ENCODE assay signal across 19 cellular contexts in the genomic region with DNA sequence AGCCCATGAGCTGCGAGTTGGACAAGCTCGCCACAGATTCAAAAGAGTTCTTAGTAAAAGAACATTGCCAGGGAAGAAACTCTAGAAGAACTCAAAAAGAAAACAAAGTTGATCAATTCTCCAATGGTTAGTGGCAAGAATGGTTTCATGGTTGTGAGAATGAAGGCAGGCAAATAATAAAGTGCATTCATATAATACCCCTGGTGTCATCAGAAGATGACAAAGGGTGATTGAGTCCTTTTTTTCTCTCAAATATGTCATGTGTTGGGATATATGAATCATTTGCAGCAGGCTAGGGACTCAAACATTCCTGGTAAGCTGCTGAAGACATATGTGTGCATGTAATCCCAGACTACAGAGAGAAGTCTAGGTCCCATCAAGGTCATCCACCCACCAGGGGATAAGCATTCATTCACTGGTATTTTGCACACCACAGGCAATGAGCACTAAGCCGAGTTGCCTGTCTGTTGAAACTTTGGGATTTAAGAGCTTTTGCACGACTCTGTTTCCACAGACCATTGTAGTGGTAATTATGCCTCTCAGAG.
DNase-seq lines count a peak whose midpoint lies in the region; ATAC-seq and TF ChIP-seq lines count a peak whose summit lies in the region.
"Had no signal": no experiment of that assay in that cellular context is flagged by ENCODE, and none has a peak within 500 bp of the region (broad histone marks: within the 10 kb centered on the region; RNA-seq: fewer than 3 reads in every experiment).

No MANE protein-coding gene starts in this region.

- H3K4me3 ChIP-seq in smooth muscle cell (no peak overlapping the region), tibial artery (no peak overlapping the region)
- H3K4me3 ChIP-seq: SJCRH30 had no signal

- H3K9me3 ChIP-seq in smooth muscle cell (replicated peaks; ENCODE audit: low read depth), result no peaks in the 10 kb centered on the region
- no peaks in the 10 kb centered on the region for H3K9me3 ChIP-seq in tibial artery
- H3K9me3 ChIP-seq: SJCRH30 had no signal

- in situ Hi-C loops in SK-MEL-5 (cut with HindIII; ENCODE audit: low pct_unique_long_range_greater_than_20kb, low sequenced_read_pairs), result no loop called here

- no peaks in the 10 kb centered on the region for H3K79me2 ChIP-seq in smooth muscle cell (ENCODE audit: low read depth)

- DNase-seq in NCI-H82 (lab: John Stamatoyannopoulos, UW) (peak; percentile 3), NCI-H82 treated with DMSO at 0.1 percent for 48 hours (lab: John Stamatoyannopoulos, UW; ENCODE audit: unreplicated experiment) (no peak), SK-MEL-5 (ENCODE audit: low read depth, low spot score) (peak; percentile 78), iris pigment epithelial cell (ENCODE audit: low read depth) (peak; percentile 49), smooth muscle cell (lab: John Stamatoyannopoulos, UW; ENCODE audit: unreplicated experiment) (no peak), dedifferentiated amniotic fluid mesenchymal stem cell (ENCODE audit: extremely low spot score) (no peak), tibial artery (no peak)
- DNase-seq: AML-193; C1 segment of cervical spinal cord; CD8-positive, alpha-beta memory T cell; GF-D8; H7; NCI-H187; NK-92 treated with Interleukin-12 subunit alpha and Interleukin-12 subunit beta, amount 100 ng/mL, for 24 hours; SJCRH30 had no signal

- H3K4me2 ChIP-seq in smooth muscle cell, result peak overlapping the region; percentile 60
- H3K4me2 ChIP-seq: KMS-11 had no signal

- H3K4me1 ChIP-seq in smooth muscle cell (ENCODE audit: low read depth) (peaks cover 13% of the 10 kb centered on the region), tibial artery (peaks cover 0 to 15% (median 0%) of the 10 kb centered on the region in 4 donors)

- H4K20me1 ChIP-seq in smooth muscle cell (ENCODE audit: low read depth), result no peaks in the 10 kb centered on the region

- H3K36me3 ChIP-seq in smooth muscle cell (ENCODE audit: low read depth) (no peaks in the 10 kb centered on the region), tibial artery (no peaks in the 10 kb centered on the region)
- H3K36me3 ChIP-seq: SJCRH30 had no signal

- no peak for TF ChIP-seq CTCF in smooth muscle cell (IDR thresholded peaks at IDR 0.05; ENCODE audit: borderline replicate concordance, insufficient read depth, poor library complexity, severe bottlenecking)
- no peak for TF ChIP-seq CTCF in tibial artery (IDR thresholded peaks at IDR 0.05)

- no peak for ATAC-seq in HG02973 (IDR thresholded peaks at IDR 0.05; ENCODE audit: unreplicated experiment)
- ATAC-seq: Panc1 had no signal

- no peak overlapping the region for H2AFZ ChIP-seq in smooth muscle cell (ENCODE audit: low read depth)

- H3F3A ChIP-seq in smooth muscle cell (ENCODE audit: low read depth), result no peaks in the 10 kb centered on the region

- H3K27me3 ChIP-seq in smooth muscle cell (ENCODE audit: low read depth) (no peaks in the 10 kb centered on the region), tibial artery (no peaks in the 10 kb centered on the region)
- H3K27me3 ChIP-seq: SJCRH30 had no signal

- peak overlapping the region; percentile 9 for H3K9ac ChIP-seq in smooth muscle cell (ENCODE audit: low read depth)
- H3K9ac ChIP-seq: KMS-11 had no signal

- H3K27ac ChIP-seq in smooth muscle cell (ENCODE audit: low read depth) (peak overlapping the region; percentile 84), tibial artery (no peak overlapping the region)
- H3K27ac ChIP-seq: 22Rv1, KMS-11, SJCRH30 had no signal

- WGBS in smooth muscle cell (ENCODE audit: low lambda C conversion rate), result 52% methylated on average over 4 of the region's 4 CpGs

- intact Hi-C loops in tibial artery (cut with DNase I; ENCODE audit: low total_unique reads), result no loop called here

Comparison
In these comparisons a context has a peak if more than half of its experiments do, and no peak if none do; other contexts are left out.
1. DNase-seq: peak in NCI-H82 (single experiment), SK-MEL-5 (single experiment) and iris pigment epithelial cell (single experiment); none in NCI-H82 treated with DMSO at 0.1 percent for 48 hours (single experiment), smooth muscle cell (single experiment), dedifferentiated amniotic fluid mesenchymal stem cell (single experiment) and tibial artery (0 of 2).